In genomic region chr5:87287266-87287665, GRCh38 we compare ENCODE assay signal across 6 cellular contexts. TPM values are rescaled to one million over a fixed set of nuclear protein-coding genes. Genes with fewer than 3 reads are reported as not detected.
DNase-seq lines count a peak whose midpoint lies in the region; ATAC-seq, FAIRE-seq and TF ChIP-seq lines count a peak whose summit lies in the region.
"Not testable (repeated sequence)": the region's sequence is repeated elsewhere in the genome, so short reads cannot be mapped to it uniquely, and the experiment has no call there.

No MANE protein-coding gene starts in this region.

- not testable (repeated sequence) for ATAC-seq in pancreas

- not testable (repeated sequence) for H3K4me1 ChIP-seq in HEK293 (ENCODE audit: control insufficient read depth, insufficient read depth, low read length); pancreas

- 92 to 96% methylated on average over 4 of the region's 4 CpGs for WGBS in pancreas, 2 donors

- POLR2A ChIA-PET in HEK293 (lab: Yijun Ruan, JAX): not testable (repeated sequence)

- CTCF ChIA-PET in HEK293 (lab: Yijun Ruan, JAX): not testable (repeated sequence)

- not testable (repeated sequence) for TF ChIP-seq POLR2A in GM12891 (IDR thresholded peaks at IDR 0.05; ENCODE audit: low read depth, low read length)

- DNase-seq in GM12891 (ENCODE audit: insufficient read length, low spot score); frontal cortex (ENCODE audit: low spot score in 2 of 2); pancreas: not testable (repeated sequence)

- not testable (repeated sequence) for H3K9me3 ChIP-seq in HEK293 (ENCODE audit: control insufficient read depth, insufficient read depth, low read depth, low read length); pancreas

- not testable (repeated sequence) for H3K4me3 ChIP-seq in HEK293 (ENCODE audit: low read depth, low read length); pancreas

- FAIRE-seq in GM12891 (lab: Jason Lieb, UNC) (peak; percentile 16), TTC549 (lab: Jason Lieb, UNC) (peak; percentile 90), colon (lab: Jason Lieb, UNC) (peak; percentile 93), frontal cortex (lab: Jason Lieb, UNC) (peak; percentile 90), pancreas (lab: Jason Lieb, UNC) (peak; percentile 98)

- not testable (repeated sequence) for H3K27me3 ChIP-seq in pancreas

- not testable (repeated sequence) for H3K27ac ChIP-seq in HEK293 (ENCODE audit: extremely low read depth, low read depth, low read length); pancreas

- not testable (repeated sequence) for TF ChIP-seq CTCF in HEK293 (tag by site-specific recombination; IDR thresholded peaks at IDR 0.05); pancreas (IDR thresholded peaks at IDR 0.05)

- intact Hi-C loops in pancreas (cut with DNase I): not testable (repeated sequence)

- H3K36me3 ChIP-seq in HEK293 (ENCODE audit: control insufficient read depth in 2 of 2, insufficient read depth in 1 of 2, low read length in 2 of 2); pancreas: not testable (repeated sequence)

TF ChIP-seq in HEK293, 187 proteins besides CTCF, POLR2A, EP300 and RAD21:
- TF ChIP-seq ZNF211 (tag by site-specific recombination; IDR thresholded peaks at IDR 0.05; ENCODE audit: low read depth): peak; percentile 97

RNA-seq across cellular contexts. Expression of gene RASA1, which starts 19.6 kb away (rescaled TPM):
- 24.1 TPM for polyA plus RNA-seq in GM12891 (2012; ENCODE audit: low read depth, missing spikeins)
- total RNA-seq in frontal cortex (51.0 TPM), pancreas (10 to 100 TPM in 3 of 6 donors, 1 to 10 TPM in 3; 7.4 to 17.7 (median 9.9) TPM)
- 10 to 100 TPM in 1 of 2 donors, 1 to 10 TPM in 1; 5.2 to 11.4 TPM for polyA plus RNA-seq in pancreas
